9 cellular contexts compared by ENCODE assay signal in genomic region chr5:25119654-25120053, GRCh38.
DNase-seq lines count a peak whose midpoint lies in the region; ATAC-seq, FAIRE-seq and TF ChIP-seq lines count a peak whose summit lies in the region.
"Had no signal": no experiment of that assay in that cellular context is flagged by ENCODE, and none has a peak within 500 bp of the region (broad histone marks: within the 10 kb centered on the region; RNA-seq: fewer than 3 reads in every experiment).

No MANE protein-coding gene starts in this region.

- in situ Hi-C loops in KBM-7 (cut with MboI; ENCODE audit: low pct_unique_long_range_greater_than_20kb, low sequenced_read_pairs) = no loop called here

- H3K9me3 Mint-ChIP-seq in stimulated activated naive B cell treated with anti-CD40 and anti-IgM and Interleukin-4, amounts not matched to agents 10 μg/mL and 1 μg/mL and 100 μg/mL, for 72 hours = peaks cover 3 to 4% of the 10 kb centered on the region in 2 donors

- no peaks in the 10 kb centered on the region for H3K9me3 ChIP-seq in kidney (ENCODE audit: control insufficient read depth in 1 of 2, low read length in 2 of 2)

- no peak overlapping the region for H3K4me3 Mint-ChIP-seq in stimulated activated naive B cell treated with anti-CD40 and anti-IgM and Interleukin-4, amounts not matched to agents 10 μg/mL and 1 μg/mL and 100 μg/mL, for 72 hours

- H3K36me3 ChIP-seq in kidney (ENCODE audit: control insufficient read depth in 1 of 2, insufficient read depth in 2 of 2, low read length in 2 of 2) = no peaks in the 10 kb centered on the region

- TF ChIP-seq CTCF in kidney (IDR thresholded peaks at IDR 0.05; ENCODE audit: borderline replicate concordance, extremely low read depth, insufficient read depth) (peak; percentile 18), coronary artery (IDR thresholded peaks at IDR 0.05) (no peak)

- no peaks in the 10 kb centered on the region for H3K4me1 Mint-ChIP-seq in stimulated activated naive B cell treated with anti-CD40 and anti-IgM and Interleukin-4, amounts not matched to agents 10 μg/mL and 1 μg/mL and 100 μg/mL, for 72 hours

- DNase-seq in DMS114 treated with DMSO at 0.1 percent for 48 hours (lab: John Stamatoyannopoulos, UW; ENCODE audit: unreplicated experiment) = peak; percentile 24
- peak; percentile 17 for DNase-seq in KBM-7
- peak; percentile 51 for DNase-seq in SHP77 treated with DMSO at 0.1 percent for 48 hours (lab: John Stamatoyannopoulos, UW)
- DNase-seq in kidney = no peak
- no peak for DNase-seq in stimulated activated naive B cell treated with anti-CD40 and anti-IgM and Interleukin-4, amounts not matched to agents 10 μg/mL and 1 μg/mL and 100 μg/mL, for 72 hours
- no peak for DNase-seq in coronary artery (ENCODE audit: low spot score)
- DNase-seq in effector CD8-positive, alpha-beta T cell (lab: John Stamatoyannopoulos, UW) = no peak
- no peak for DNase-seq in NCI-H1105 treated with DMSO at 0.1 percent for 48 hours (lab: John Stamatoyannopoulos, UW)

- FAIRE-seq in kidney (lab: Jason Lieb, UNC) = no peak
- FAIRE-seq: GM18507 had no signal

- no peaks in the 10 kb centered on the region for H3K27me3 Mint-ChIP-seq in stimulated activated naive B cell treated with anti-CD40 and anti-IgM and Interleukin-4, amounts not matched to agents 10 μg/mL and 1 μg/mL and 100 μg/mL, for 72 hours

- H3K36me3 Mint-ChIP-seq in stimulated activated naive B cell treated with anti-CD40 and anti-IgM and Interleukin-4, amounts not matched to agents 10 μg/mL and 1 μg/mL and 100 μg/mL, for 72 hours = no peaks in the 10 kb centered on the region

- no peak overlapping the region for H3K4me3 ChIP-seq in kidney (ENCODE audit: low read length in 2 of 2)
- H3K4me3 ChIP-seq in coronary artery = no peak overlapping the region

- intact Hi-C loops in kidney (cut with DNase I) = no loop called here

- no peak for ATAC-seq in stimulated activated naive B cell treated with anti-CD40 and anti-IgM and Interleukin-4, amounts not matched to agents 10 μg/mL and 1 μg/mL and 100 μg/mL, for 72 hours (replicated peaks)

- H3K27ac Mint-ChIP-seq in stimulated activated naive B cell treated with anti-CD40 and anti-IgM and Interleukin-4, amounts not matched to agents 10 μg/mL and 1 μg/mL and 100 μg/mL, for 72 hours = no peak overlapping the region

- no peak overlapping the region for H3K27ac ChIP-seq in kidney (ENCODE audit: low read depth in 2 of 2, low read length in 2 of 2)
- no peak overlapping the region for H3K27ac ChIP-seq in coronary artery

- H3K4me1 ChIP-seq in kidney (ENCODE audit: control insufficient read depth in 1 of 2, insufficient read depth in 1 of 2, low read depth in 1 of 2, low read length in 2 of 2) = no peaks in the 10 kb centered on the region

- no peak overlapping the region for H3K9ac ChIP-seq in kidney (ENCODE audit: low read length in 2 of 2)

Comparison
In these comparisons a context has a peak if more than half of its experiments do, and no peak if none do; other contexts are left out.
1. DNase-seq: peak in DMS114 treated with DMSO at 0.1 percent for 48 hours (single experiment), KBM-7 (single experiment) and SHP77 treated with DMSO at 0.1 percent for 48 hours (single experiment); none in kidney (single experiment), stimulated activated naive B cell treated with anti-CD40 and anti-IgM and Interleukin-4, amounts not matched to agents 10 μg/mL and 1 μg/mL and 100 μg/mL, for 72 hours (single experiment), coronary artery (single experiment), effector CD8-positive, alpha-beta T cell (single experiment) and NCI-H1105 treated with DMSO at 0.1 percent for 48 hours (single experiment).